ENCODE assay signal across 9 cellular contexts in the genomic region with DNA sequence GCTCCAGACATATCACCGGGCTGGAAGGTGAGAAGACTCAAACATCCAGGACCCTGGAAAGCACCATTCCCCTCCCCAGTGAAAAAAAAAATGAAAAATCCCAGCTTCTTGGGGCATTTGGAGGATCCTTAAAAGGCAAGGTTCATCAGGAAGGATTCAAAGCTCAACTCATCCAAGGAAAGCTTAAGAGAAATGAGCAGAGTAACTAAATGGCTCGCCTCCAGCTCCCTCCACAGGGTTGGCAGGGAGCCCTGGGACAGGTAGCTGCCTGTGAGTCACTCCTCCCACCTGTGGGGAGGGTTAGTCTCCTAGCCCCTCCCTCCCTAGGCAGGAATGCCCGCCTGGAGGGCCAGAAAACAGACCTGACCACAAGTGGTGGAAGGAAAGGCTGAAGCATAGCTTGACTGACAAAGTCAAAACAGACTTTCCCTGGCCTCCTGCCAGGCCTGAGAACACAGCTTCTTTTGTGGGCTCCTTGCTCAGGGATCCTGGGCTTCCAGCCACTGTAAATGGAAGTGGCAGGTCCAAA. TPM values are rescaled to one million over a fixed set of nuclear protein-coding genes. Genes with fewer than 3 reads are reported as not detected.
A peak's percentile ranks its signal among the peaks of the same experiment; 100 is the strongest.
DNase-seq lines count a peak whose midpoint lies in the region; ATAC-seq and TF ChIP-seq lines count a peak whose summit lies in the region.
"Had no signal": no experiment of that assay in that cellular context is flagged by ENCODE, and none has a peak within 500 bp of the region (broad histone marks: within the 10 kb centered on the region; RNA-seq: fewer than 3 reads in every experiment).

No MANE protein-coding gene starts in this region.

- H3K36me3 Mint-ChIP-seq in activated CD8-positive, alpha-beta T cell treated with anti-CD3 and anti-CD28 coated beads for 36 hours (ENCODE audit: low read depth) = no peaks in the 10 kb centered on the region
- H3K36me3 Mint-ChIP-seq in progenitor cell of endocrine pancreas (ENCODE audit: insufficient read depth) = no peaks in the 10 kb centered on the region

- no peak for TF ChIP-seq CTCF in activated CD8-positive, alpha-beta T cell treated with anti-CD3 and anti-CD28 coated beads for 36 hours (IDR thresholded peaks at IDR 0.05)
- no peak for TF ChIP-seq CTCF in foreskin keratinocyte (conservative IDR thresholded peaks at IDR 0.05)
- no peak for TF ChIP-seq CTCF in progenitor cell of endocrine pancreas (IDR thresholded peaks at IDR 0.05; ENCODE audit: unreplicated experiment)

- no peaks in the 10 kb centered on the region for H3K9me3 Mint-ChIP-seq in activated CD8-positive, alpha-beta T cell treated with anti-CD3 and anti-CD28 coated beads for 36 hours
- no peaks in the 10 kb centered on the region for H3K9me3 Mint-ChIP-seq in progenitor cell of endocrine pancreas (ENCODE audit: low read depth)

- CTCF ChIA-PET in activated CD8-positive, alpha-beta T cell treated with anti-CD3 and anti-CD28 coated beads for 36 hours (lab: Charles Lee) = interaction anchor here (0.9 to 1.6 kb wide), 8 partner anchors 11 to 84 kb away, joined by 3 to 4 read pairs (median 4); no protein-coding TSS in a partner anchor

- H3K27me3 ChIP-seq in foreskin keratinocyte = no peaks in the 10 kb centered on the region

- ATAC-seq in GM18511 (IDR thresholded peaks at IDR 0.05; ENCODE audit: unreplicated experiment) (peak; percentile 43), foreskin keratinocyte (peak; percentile 53)
- peak; percentile 59 for ATAC-seq in activated CD8-positive, alpha-beta T cell treated with anti-CD3 and anti-CD28 coated beads for 36 hours

- H3K27me3 Mint-ChIP-seq in activated CD8-positive, alpha-beta T cell treated with anti-CD3 and anti-CD28 coated beads for 36 hours = no peaks in the 10 kb centered on the region
- peaks cover 5% of the 10 kb centered on the region for H3K27me3 Mint-ChIP-seq in progenitor cell of endocrine pancreas

- POLR2A ChIA-PET in activated CD8-positive, alpha-beta T cell treated with anti-CD3 and anti-CD28 coated beads for 36 hours (lab: Charles Lee) = interaction anchor here (0.6 to 1.3 kb wide), 3 partner anchors 10 to 22 kb away, joined by 3 read pairs; a partner anchor contains a TSS

- intact Hi-C loops in activated CD8-positive, alpha-beta T cell treated with anti-CD3 and anti-CD28 coated beads for 36 hours (cut with micrococcal nuclease) = no loop called here

- H3K4me1 ChIP-seq in foreskin keratinocyte = peaks cover 48% of the 10 kb centered on the region

- no peak overlapping the region for H3K4me3 Mint-ChIP-seq in activated CD8-positive, alpha-beta T cell treated with anti-CD3 and anti-CD28 coated beads for 36 hours
- H3K4me3 Mint-ChIP-seq in progenitor cell of endocrine pancreas (ENCODE audit: low read depth) = peak overlapping the region; percentile 31

- DNase-seq in NCI-H2029 treated with DMSO at 0.1 percent for 48 hours (lab: John Stamatoyannopoulos, UW) (peak; percentile 72), foreskin keratinocyte (peak; percentile 99 to 100), progenitor cell of endocrine pancreas (ENCODE audit: low spot score, unreplicated experiment) (peak; percentile 23), D341Med (ENCODE audit: low spot score) (no peak), NOMO-1 (lab: John Stamatoyannopoulos, UW; ENCODE audit: unreplicated experiment in 2 of 2) (no peak), cortex of kidney (lab: John Stamatoyannopoulos, UW) (no peak)
- DNase-seq in activated CD8-positive, alpha-beta T cell treated with anti-CD3 and anti-CD28 coated beads for 36 hours = peak; percentile 71

- peaks cover 28% of the 10 kb centered on the region for H3K4me1 Mint-ChIP-seq in activated CD8-positive, alpha-beta T cell treated with anti-CD3 and anti-CD28 coated beads for 36 hours (ENCODE audit: low read depth)
- peaks cover 42% of the 10 kb centered on the region for H3K4me1 Mint-ChIP-seq in progenitor cell of endocrine pancreas (ENCODE audit: low read depth)

- H3K27ac ChIP-seq in foreskin keratinocyte = peak overlapping the region; percentile 99

- no peak overlapping the region for H3K27ac Mint-ChIP-seq in activated CD8-positive, alpha-beta T cell treated with anti-CD3 and anti-CD28 coated beads for 36 hours
- H3K27ac Mint-ChIP-seq in progenitor cell of endocrine pancreas = peak overlapping the region; percentile 93

RNA-seq across cellular contexts. Expression of a gene that starts 0.7 kb away (rescaled TPM):
- under 1 TPM; 0.60 to 0.70 TPM for total RNA-seq in activated CD8-positive, alpha-beta T cell treated with anti-CD3 and anti-CD28 coated beads for 36 hours
- total RNA-seq in foreskin keratinocyte (1,286 and 1,603 TPM in 2 replicates), progenitor cell of endocrine pancreas (10.7 and 12.5 TPM in 2 replicates)
- 823 and 1,080 TPM in 2 replicates for polyA plus RNA-seq in foreskin keratinocyte

RNA-seq across cellular contexts. Expression of a gene that starts 22.3 kb away (rescaled TPM):
- 1 to 10 TPM; 4.9 to 5.7 TPM for total RNA-seq in activated CD8-positive, alpha-beta T cell treated with anti-CD3 and anti-CD28 coated beads for 36 hours
- 19.7 and 24.0 TPM in 2 replicates for total RNA-seq in foreskin keratinocyte
- polyA plus RNA-seq in foreskin keratinocyte = 22.5 and 29.7 TPM in 2 replicates
- 0.60 and 0.79 TPM in 2 replicates for total RNA-seq in progenitor cell of endocrine pancreas

RNA-seq across cellular contexts. Expression of a gene that starts 51.7 kb away (rescaled TPM):
- total RNA-seq in activated CD8-positive, alpha-beta T cell treated with anti-CD3 and anti-CD28 coated beads for 36 hours = under 1 TPM; 0.47 to 0.59 TPM
- total RNA-seq in foreskin keratinocyte (0.56 and 0.61 TPM in 2 replicates), progenitor cell of endocrine pancreas (not detected in 2 replicates)
- polyA plus RNA-seq in foreskin keratinocyte = 0.29 and 0.54 TPM in 2 replicates
- polyA plus RNA-seq: neural cell had no signal

Comparison
In these comparisons a context has a peak if more than half of its experiments do, and no peak if none do; other contexts are left out.
1. DNase-seq: peak in NCI-H2029 treated with DMSO at 0.1 percent for 48 hours (single experiment), activated CD8-positive, alpha-beta T cell treated with anti-CD3 and anti-CD28 coated beads for 36 hours (single experiment), foreskin keratinocyte (2 of 2) and progenitor cell of endocrine pancreas (single experiment); none in D341Med (single experiment), NOMO-1 (0 of 2) and cortex of kidney (single experiment).
2. RNA of a gene that starts 0.7 kb away (total RNA-seq): 1,286 to 1,603 TPM in foreskin keratinocyte; 10.7 to 12.5 TPM in progenitor cell of endocrine pancreas and 0.60 to 0.70 TPM in activated CD8-positive, alpha-beta T cell treated with anti-CD3 and anti-CD28 coated beads for 36 hours; every median in the first group is over 10 times any median in the second.
3. Peak in every context shown above with its lines, with median percentiles within 50 percentile points of each other: ATAC-seq.